In genomic region chr17:3907483-3908216, GRCh38 we compare ENCODE assay signal across 10 cellular contexts. TPM values are rescaled to one million over a fixed set of nuclear protein-coding genes. Genes with fewer than 3 reads are reported as not detected.
DNase-seq lines count a peak whose midpoint lies in the region; ATAC-seq and TF ChIP-seq lines count a peak whose summit lies in the region.
"Had no signal": no experiment of that assay in that cellular context is flagged by ENCODE, and none has a peak within 500 bp of the region (broad histone marks: within the 10 kb centered on the region; RNA-seq: fewer than 3 reads in every experiment).

No MANE protein-coding gene starts in this region.

- WGBS in esophagus muscularis mucosa = 83% methylated on average over 9 of the region's 11 CpGs

- no peak overlapping the region for H3K27ac ChIP-seq in esophagus muscularis mucosa (replicated peaks in 1 of 4)
- H3K27ac ChIP-seq: suprapubic skin had no signal

- no peaks in the 10 kb centered on the region for H3K9me3 ChIP-seq in esophagus muscularis mucosa
- H3K9me3 ChIP-seq: suprapubic skin had no signal

- DNase-seq in DMS 273 (lab: John Stamatoyannopoulos, UW; ENCODE audit: unreplicated experiment) = peak; percentile 17
- no peak for DNase-seq in DMS 273 treated with DMSO at 0.1 percent for 48 hours (lab: John Stamatoyannopoulos, UW)
- peak; percentile 12 for DNase-seq in NCI-H460 (ENCODE audit: extremely low read depth, low read depth)
- no peak for DNase-seq in esophagus muscularis mucosa (ENCODE audit: extremely low spot score)
- no peak for DNase-seq in retinal pigment epithelial cell (ENCODE audit: low read depth)
- no peak for DNase-seq in globus pallidus (ENCODE audit: low spot score)
- DNase-seq in natural killer cell = no peak
- DNase-seq: 8988T had no signal

- H3K27me3 ChIP-seq in esophagus muscularis mucosa = no peaks in the 10 kb centered on the region
- H3K27me3 ChIP-seq: suprapubic skin had no signal

- peaks cover 0 to 7% (median 6%) of the 10 kb centered on the region in 4 donors for H3K4me1 ChIP-seq in esophagus muscularis mucosa

- no peak overlapping the region for H3K4me3 ChIP-seq in esophagus muscularis mucosa
- H3K4me3 ChIP-seq in retinal pigment epithelial cell (ENCODE audit: low read length) = no peak overlapping the region
- H3K4me3 ChIP-seq: suprapubic skin had no signal

- TF ChIP-seq CTCF in esophagus muscularis mucosa (IDR thresholded peaks at IDR 0.05) (peak in 2 of 3 experiments; percentile 28 to 30), retinal pigment epithelial cell (conservative IDR thresholded peaks at IDR 0.05; ENCODE audit: low read depth, low read length) (peak; percentile 39), natural killer cell (IDR thresholded peaks at IDR 0.05) (no peak)

- no peaks in the 10 kb centered on the region for H3K36me3 Mint-ChIP-seq in natural killer cell

- no peak overlapping the region for H3K4me3 Mint-ChIP-seq in natural killer cell

- TF ChIP-seq EP300 in esophagus muscularis mucosa (IDR thresholded peaks at IDR 0.05) = no peak

- H3K4me1 Mint-ChIP-seq in natural killer cell = peaks cover 10 to 11% of the 10 kb centered on the region in 2 donors

- H3K27ac Mint-ChIP-seq in natural killer cell = no peak overlapping the region

- no peak for ATAC-seq in HG03469 (IDR thresholded peaks at IDR 0.05; ENCODE audit: unreplicated experiment)
- ATAC-seq in natural killer cell = no peak

- H3K27me3 Mint-ChIP-seq in natural killer cell (ENCODE audit: low read depth in 2 of 2) = peaks cover 0 to 9% of the 10 kb centered on the region in 2 donors

- no peak for TF ChIP-seq POLR2A in esophagus muscularis mucosa (IDR thresholded peaks at IDR 0.05; ENCODE audit: low read depth)

- H3K9me3 Mint-ChIP-seq in natural killer cell = no peaks in the 10 kb centered on the region

- intact Hi-C loops in esophagus muscularis mucosa (cut with DNase I) (loop anchor here (5.0 kb wide), 1 partner anchor 45 kb away; no protein-coding TSS in a partner anchor), natural killer cell (cut with micrococcal nuclease) (no loop called here)

- H3K36me3 ChIP-seq in esophagus muscularis mucosa = no peaks in the 10 kb centered on the region
- H3K36me3 ChIP-seq: suprapubic skin had no signal

RNA-seq across cellular contexts. Expression of gene P2RX1, which starts 8.6 kb away (rescaled TPM):
- not detected in 2 replicates for total RNA-seq in NCI-H460 (2014; rRNA removed; shearing (Covaris generic))
- polyA plus RNA-seq in NCI-H460 (2014; cell fraction: nucleus; rRNA removed) = 0.07 TPM in 1 of 2 replicates, not detected in the other
- total RNA-seq in esophagus muscularis mucosa (10 to 100 TPM in 2 of 4 donors, 1 to 10 TPM in 2; 3.7 to 26.0 (median 10.2) TPM), natural killer cell (10 to 100 TPM in 2 of 3 donors, 1 to 10 TPM in 1; 2.3 to 15.3 (median 13.4) TPM)

RNA-seq across cellular contexts. Expression of gene CAMKK1, which starts 14.8 kb away (rescaled TPM):
- total RNA-seq in NCI-H460 (2014; rRNA removed; shearing (Covaris generic)) = 11.9 and 12.8 TPM in 2 replicates
- 67.2 and 70.9 TPM in 2 replicates for polyA plus RNA-seq in NCI-H460 (2014; cell fraction: nucleus; rRNA removed)
- total RNA-seq in esophagus muscularis mucosa = 1 to 10 TPM; 2.9 to 8.8 (median 4.4) TPM
- 1 to 10 TPM; 3.2 to 4.3 (median 3.9) TPM for total RNA-seq in natural killer cell

RNA-seq across cellular contexts. Expression of gene ATP2A3, which starts 56.6 kb away (rescaled TPM):
- 3.5 and 3.6 TPM in 2 replicates for total RNA-seq in NCI-H460 (2014; rRNA removed; shearing (Covaris generic))
- 1.3 and 4.4 TPM in 2 replicates for polyA plus RNA-seq in NCI-H460 (2014; cell fraction: nucleus; rRNA removed)
- total RNA-seq in esophagus muscularis mucosa (10 to 100 TPM; 17.9 to 35.4 (median 24.8) TPM), natural killer cell (100 to 1,000 TPM; 326 to 397 (median 377) TPM)

Comparison
In these comparisons a context has a peak if more than half of its experiments do, and no peak if none do; other contexts are left out.
1. DNase-seq: peak in DMS 273 (single experiment) and NCI-H460 (single experiment); none in DMS 273 treated with DMSO at 0.1 percent for 48 hours (single experiment), esophagus muscularis mucosa (single experiment), retinal pigment epithelial cell (single experiment), globus pallidus (single experiment) and natural killer cell (single experiment).
2. RNA of gene ATP2A3, which starts 56.6 kb away (total RNA-seq): 326 to 397 TPM in natural killer cell; 17.9 to 35.4 TPM in esophagus muscularis mucosa and 3.5 to 3.6 TPM in NCI-H460; every median in the first group is over 4 times any median in the second.